In genomic region chr19:44007473-44007872, GRCh38 we compare ENCODE assay signal across 19 cellular contexts. TPM values are rescaled to one million over a fixed set of nuclear protein-coding genes. Genes with fewer than 3 reads are reported as not detected.
A peak's percentile ranks its signal among the peaks of the same experiment; 100 is the strongest.
DNase-seq lines count a peak whose midpoint lies in the region; ATAC-seq, FAIRE-seq and TF ChIP-seq lines count a peak whose summit lies in the region.
"Had no signal": no experiment of that assay in that cellular context is flagged by ENCODE, and none has a peak within 500 bp of the region (broad histone marks: within the 10 kb centered on the region; RNA-seq: fewer than 3 reads in every experiment).

No MANE protein-coding gene starts in this region.

- H3K27me3 ChIP-seq in HepG2 (ENCODE audit: control insufficient read depth in 1 of 2, insufficient read depth in 2 of 2, low read length in 2 of 2) (no peaks in the 10 kb centered on the region; a peak in 1 of 5 replicates), right lobe of liver (no peaks in the 10 kb centered on the region), esophagus muscularis mucosa (no peaks in the 10 kb centered on the region), subcutaneous abdominal adipose tissue (ENCODE audit: control insufficient read depth in 5 of 5, insufficient read depth in 4 of 5, low read length in 5 of 5) (no peaks in the 10 kb centered on the region)

- TF ChIP-seq EP300 in HepG2 (IDR thresholded peaks at IDR 0.05; ENCODE audit: low read depth in 2 of 2, low read length in 2 of 2) = no peak
- no peak for TF ChIP-seq EP300 in HepG2 (CRISPR knock-in tag; IDR thresholded peaks at IDR 0.05; ENCODE audit: borderline replicate concordance)
- TF ChIP-seq EP300 in esophagus muscularis mucosa (IDR thresholded peaks at IDR 0.05) = no peak

- BruUV-seq in HepG2 (replicated peaks; lab: Mats Ljungman, UMichigan) = no TSS peak

- intact Hi-C loops in HepG2 (cut with micrococcal nuclease; ENCODE audit: unreplicated experiment) = loop anchor here (10.0 kb wide), 2 partner anchors 67 to 107 kb away; partner anchors contain the start of genes ZNF225 and ZNF284
- intact Hi-C loops in right lobe of liver (cut with DNase I) = no loop called here
- intact Hi-C loops in esophagus muscularis mucosa (cut with DNase I) = loop anchor here (10.0 kb wide), 2 partner anchors 47 to 297 kb away; partner anchors contain the start of genes ZNF223 and ZNF235

- H3K9me3 ChIP-seq in HepG2 (ENCODE audit: low read length) = no peaks in the 10 kb centered on the region
- H3K9me3 ChIP-seq in right lobe of liver = peaks cover 0 to 38% (median 8%) of the 10 kb centered on the region in 4 donors
- H3K9me3 ChIP-seq in esophagus muscularis mucosa = peaks cover 11 to 68% (median 58%) of the 10 kb centered on the region in 4 donors
- peaks cover 42 to 64% (median 58%) of the 10 kb centered on the region in 5 donors for H3K9me3 ChIP-seq in subcutaneous abdominal adipose tissue (ENCODE audit: control insufficient read depth in 5 of 5, low read length in 5 of 5)
- peaks cover 16% of the 10 kb centered on the region for H3K9me3 ChIP-seq in T-helper 17 cell (ENCODE audit: control insufficient read depth, low read length, poor library complexity, severe bottlenecking)

- no peak overlapping the region for H2AFZ ChIP-seq in HepG2 (ENCODE audit: low read length)

- no peak for FAIRE-seq in HepG2 (lab: Jason Lieb, UNC)
- FAIRE-seq: G401.6, GM12891, GM19239, H1 had no signal

- peaks cover 5% of the 10 kb centered on the region for H3K4me1 Mint-ChIP-seq in T-helper 17 cell

- H3K4me1 ChIP-seq in HepG2 (ENCODE audit: insufficient read depth, low read length) (no peaks in the 10 kb centered on the region), right lobe of liver (peaks cover 0 to 8% (median 0%) of the 10 kb centered on the region in 4 donors), esophagus muscularis mucosa (peaks cover 8 to 13% (median 11%) of the 10 kb centered on the region in 4 donors), subcutaneous abdominal adipose tissue (ENCODE audit: control insufficient read depth in 5 of 5, insufficient read depth in 5 of 5, low read length in 5 of 5) (peaks cover 0 to 12% (median 11%) of the 10 kb centered on the region in 5 donors)

- TF ChIP-seq POLR2A in HepG2 (IDR thresholded peaks at IDR 0.05; ENCODE audit: insufficient read depth in 1 of 2, low read depth in 2 of 2, low read length in 2 of 2) (no peak), right lobe of liver (IDR thresholded peaks at IDR 0.05) (no peak), esophagus muscularis mucosa (IDR thresholded peaks at IDR 0.05; ENCODE audit: low read depth) (no peak)

- CTCF ChIA-PET in HepG2 (lab: Yijun Ruan, JAX; ENCODE audit: low intra/inter-chr PET ratio, low total read pairs) = no interaction called here

- TF ChIP-seq CTCF in HepG2 (CRISPR knock-in tag; IDR thresholded peaks at IDR 0.05) = no peak
- TF ChIP-seq CTCF in right lobe of liver (IDR thresholded peaks at IDR 0.05) = no peak
- TF ChIP-seq CTCF in esophagus muscularis mucosa (IDR thresholded peaks at IDR 0.05) = no peak

- H3K4me3 ChIP-seq in HepG2 (replicated peaks in 1 of 3; ENCODE audit: insufficient read depth in 1 of 3, low read depth in 2 of 3, low read length in 3 of 3) (no peak overlapping the region), right lobe of liver (no peak overlapping the region), esophagus muscularis mucosa (no peak overlapping the region), subcutaneous abdominal adipose tissue (ENCODE audit: low read depth in 1 of 5, low read length in 5 of 5) (peak overlapping the region in 3 of 5 donors; percentile 13 to 32 (median 17))

- peaks cover 2% of the 10 kb centered on the region for H3K79me2 ChIP-seq in HepG2 (ENCODE audit: insufficient read depth, low read length)

- H3K27ac Mint-ChIP-seq in T-helper 17 cell = no peak overlapping the region
- H3K27ac Mint-ChIP-seq: CD4-positive, CD25-positive, alpha-beta regulatory T cell; CD8-positive, alpha-beta memory T cell; H9 had no signal

- H3K36me3 Mint-ChIP-seq in T-helper 17 cell (ENCODE audit: low read depth) = peaks cover 18% of the 10 kb centered on the region

- H4K20me1 ChIP-seq in HepG2 (ENCODE audit: insufficient read depth, low read length) = no peaks in the 10 kb centered on the region

- in situ Hi-C loops in HepG2 (cut with HindIII; ENCODE audit: extremely low pct_ligation_motif_present, low pct_unique_long_range_greater_than_20kb) = no loop called here

- DNase-seq in HepG2 (ENCODE audit: low spot score) = no peak
- DNase-seq in right lobe of liver = no peak
- peak; percentile 68 for DNase-seq in esophagus muscularis mucosa (ENCODE audit: extremely low spot score)
- no peak for DNase-seq in T-helper 17 cell
- no peak for DNase-seq in 8988T
- DNase-seq: C1 segment of cervical spinal cord; CD4-positive, CD25-positive, alpha-beta regulatory T cell; CD8-positive, alpha-beta memory T cell; COR-L47; DMS 273 treated with DMSO at 0.1 percent for 48 hours; H9 had no signal

- TF ChIP-seq RAD21 in HepG2 (CRISPR knock-in tag; IDR thresholded peaks at IDR 0.05) = no peak

- no peak overlapping the region for H3K4me3 Mint-ChIP-seq in T-helper 17 cell
- H3K4me3 Mint-ChIP-seq: H9 had no signal

- H3K9ac ChIP-seq in HepG2 (ENCODE audit: insufficient read depth, low read depth, low read length) = no peak overlapping the region
- no peak overlapping the region for H3K9ac ChIP-seq in subcutaneous abdominal adipose tissue (ENCODE audit: low read length in 5 of 5)
- H3K9ac ChIP-seq: KMS-11 had no signal

- POLR2A ChIA-PET in HepG2 (lab: Yijun Ruan, JAX) = no interaction called here

- no peak for ATAC-seq in HepG2
- no peak for ATAC-seq in right lobe of liver
- ATAC-seq in T-helper 17 cell = no peak

- peaks cover 6 to 39% of the 10 kb centered on the region in 2 experiments for H3K36me3 ChIP-seq in HepG2 (replicated peaks in 1 of 2; ENCODE audit: control insufficient read depth in 1 of 2, insufficient read depth in 2 of 2, low read length in 2 of 2)
- H3K36me3 ChIP-seq in right lobe of liver = peaks cover 0 to 44% (median 26%) of the 10 kb centered on the region in 4 donors
- H3K36me3 ChIP-seq in esophagus muscularis mucosa = peaks cover 54 to 65% (median 59%) of the 10 kb centered on the region in 4 donors
- peaks cover 50 to 56% (median 54%) of the 10 kb centered on the region in 5 donors for H3K36me3 ChIP-seq in subcutaneous abdominal adipose tissue (ENCODE audit: control insufficient read depth in 5 of 5, insufficient read depth in 5 of 5, low read length in 5 of 5)

- no peak overlapping the region for H3K4me2 ChIP-seq in HepG2 (ENCODE audit: low read depth, low read length)
- H3K4me2 ChIP-seq: KMS-11 had no signal

- WGBS in HepG2 (ENCODE audit: low lambda C conversion rate) = 96% methylated on average over 6 of the region's 6 CpGs
- WGBS in right lobe of liver (ENCODE audit: insufficient coverage, low coverage, low lambda C conversion rate, missing lambda C conversion rate) = 100% methylated on average over 5 of the region's 6 CpGs
- WGBS in esophagus muscularis mucosa = 95% methylated on average over 6 of the region's 6 CpGs

- no peak overlapping the region for H3K27ac ChIP-seq in HepG2 (ENCODE audit: extremely low read length, insufficient read depth, low read length)
- H3K27ac ChIP-seq in right lobe of liver = no peak overlapping the region
- no peak overlapping the region for H3K27ac ChIP-seq in esophagus muscularis mucosa (replicated peaks in 1 of 4)
- no peak overlapping the region for H3K27ac ChIP-seq in subcutaneous abdominal adipose tissue (ENCODE audit: low read depth, low read length)
- H3K27ac ChIP-seq: 22Rv1, HL-60, KMS-11 had no signal

- H3K27me3 Mint-ChIP-seq in T-helper 17 cell = no peaks in the 10 kb centered on the region
- H3K27me3 Mint-ChIP-seq: CD4-positive, CD25-positive, alpha-beta regulatory T cell; CD8-positive, alpha-beta memory T cell had no signal

RNA-seq across cellular contexts. Expression of gene ZNF230, which starts 4.7 kb away (rescaled TPM):
- total RNA-seq in HepG2 (2016; rRNA removed; fragmentation: Illumina TruSeq; extraction: Trizol) = 5.5 and 6.0 TPM in 2 replicates
- total RNA-seq in HepG2 (2016; cell fraction: cytosol; rRNA removed; fragmentation: Illumina TruSeq; extraction: Trizol; ENCODE audit: low read depth) = 1.1 and 1.6 TPM in 2 replicates
- total RNA-seq in HepG2 (2016; cell fraction: insoluble cytoplasmic fraction; rRNA removed; fragmentation: Illumina TruSeq; extraction: Trizol) = 4.5 and 5.1 TPM in 2 replicates
- total RNA-seq in HepG2 (2016; cell fraction: membrane; rRNA removed; fragmentation: Illumina TruSeq; extraction: Trizol) = 2.8 and 3.3 TPM in 2 replicates
- total RNA-seq in HepG2 (2016; cell fraction: nucleus; rRNA removed; fragmentation: Illumina TruSeq; extraction: Trizol) = 5.5 and 6.0 TPM in 2 replicates
- polyA plus RNA-seq in HepG2 (2011; rRNA removed) = 2.4 TPM in 2 replicates
- polyA plus RNA-seq in HepG2 (2011; cell fraction: cytosol; rRNA removed) = 0.86 and 1.4 TPM in 2 replicates
- 2.3 and 3.8 TPM in 2 replicates for polyA plus RNA-seq in HepG2 (2011; cell fraction: nucleus; rRNA removed)
- 1.7 and 2.8 TPM in 2 replicates for polyA plus RNA-seq in HepG2 (2012)
- polyA plus RNA-seq in HepG2 (2016; cell fraction: cytosol; fragmentation: Illumina TruSeq; extraction: Trizol; ENCODE audit: low read depth) = 0.20 and 0.24 TPM in 2 replicates
- polyA plus RNA-seq in HepG2 (2016; cell fraction: insoluble cytoplasmic fraction; fragmentation: Illumina TruSeq; extraction: Trizol; ENCODE audit: low read depth) = 3.5 and 4.2 TPM in 2 replicates
- 0.80 and 1.0 TPM in 2 replicates for polyA plus RNA-seq in HepG2 (2016; cell fraction: membrane; fragmentation: Illumina TruSeq; extraction: Trizol; ENCODE audit: low read depth)
- 8.9 TPM in 2 replicates for polyA plus RNA-seq in HepG2 (2016; cell fraction: nucleus; fragmentation: Illumina TruSeq; extraction: Trizol; ENCODE audit: insufficient read depth, low read depth)
- 1.9 and 4.8 TPM in 2 replicates for polyA minus RNA-seq in HepG2 (2011; rRNA and poly(A)+ RNA removed; ENCODE audit: low replicate concordance)
- 1.1 and 2.4 TPM in 2 replicates for polyA minus RNA-seq in HepG2 (2011; cell fraction: cytosol; rRNA and poly(A)+ RNA removed)
- 4.6 and 5.7 TPM in 2 replicates for polyA minus RNA-seq in HepG2 (2011; cell fraction: nucleus; rRNA and poly(A)+ RNA removed)
- total RNA-seq in right lobe of liver = 1 to 10 TPM; 1.0 to 5.8 (median 1.8) TPM
- 1 to 10 TPM; 2.7 to 7.5 (median 3.5) TPM for total RNA-seq in esophagus muscularis mucosa
- total RNA-seq in T-helper 17 cell = 1 to 10 TPM; 2.0 to 2.6 TPM

RNA-seq across cellular contexts. Expression of gene ZNF222, which starts 17.7 kb away (rescaled TPM):
- total RNA-seq in HepG2 (2016; rRNA removed; fragmentation: Illumina TruSeq; extraction: Trizol) = 6.1 and 6.2 TPM in 2 replicates
- 3.1 and 3.3 TPM in 2 replicates for total RNA-seq in HepG2 (2016; cell fraction: cytosol; rRNA removed; fragmentation: Illumina TruSeq; extraction: Trizol; ENCODE audit: low read depth)
- total RNA-seq in HepG2 (2016; cell fraction: insoluble cytoplasmic fraction; rRNA removed; fragmentation: Illumina TruSeq; extraction: Trizol) = 6.0 and 7.2 TPM in 2 replicates
- total RNA-seq in HepG2 (2016; cell fraction: membrane; rRNA removed; fragmentation: Illumina TruSeq; extraction: Trizol) = 5.8 and 6.4 TPM in 2 replicates
- total RNA-seq in HepG2 (2016; cell fraction: nucleus; rRNA removed; fragmentation: Illumina TruSeq; extraction: Trizol) = 3.9 and 4.8 TPM in 2 replicates
- 2.2 TPM in 2 replicates for polyA plus RNA-seq in HepG2 (2011; rRNA removed)
- 1.1 and 3.2 TPM in 2 replicates for polyA plus RNA-seq in HepG2 (2011; cell fraction: cytosol; rRNA removed)
- polyA plus RNA-seq in HepG2 (2011; cell fraction: nucleus; rRNA removed) = 2.9 and 3.3 TPM in 2 replicates
- 2.9 and 3.4 TPM in 2 replicates for polyA plus RNA-seq in HepG2 (2012)
- 0.82 and 1.3 TPM in 2 replicates for polyA plus RNA-seq in HepG2 (2016; cell fraction: cytosol; fragmentation: Illumina TruSeq; extraction: Trizol; ENCODE audit: low read depth)
- 4.0 and 4.9 TPM in 2 replicates for polyA plus RNA-seq in HepG2 (2016; cell fraction: insoluble cytoplasmic fraction; fragmentation: Illumina TruSeq; extraction: Trizol; ENCODE audit: low read depth)
- 0.93 and 1.3 TPM in 2 replicates for polyA plus RNA-seq in HepG2 (2016; cell fraction: membrane; fragmentation: Illumina TruSeq; extraction: Trizol; ENCODE audit: low read depth)
- polyA plus RNA-seq in HepG2 (2016; cell fraction: nucleus; fragmentation: Illumina TruSeq; extraction: Trizol; ENCODE audit: insufficient read depth, low read depth) = 6.0 and 8.8 TPM in 2 replicates
- 1.6 and 3.2 TPM in 2 replicates for polyA minus RNA-seq in HepG2 (2011; rRNA and poly(A)+ RNA removed; ENCODE audit: low replicate concordance)
- polyA minus RNA-seq in HepG2 (2011; cell fraction: cytosol; rRNA and poly(A)+ RNA removed) = 1.1 and 1.3 TPM in 2 replicates
- polyA minus RNA-seq in HepG2 (2011; cell fraction: nucleus; rRNA and poly(A)+ RNA removed) = 4.0 and 7.8 TPM in 2 replicates
- total RNA-seq in right lobe of liver = 1 to 10 TPM in 5 of 6 experiments, under 1 TPM in 1; 0.87 to 1.8 (median 1.2) TPM
- 1 to 10 TPM; 1.2 to 3.8 (median 2.3) TPM for total RNA-seq in esophagus muscularis mucosa
- 1 to 10 TPM; 3.0 to 4.0 TPM for total RNA-seq in T-helper 17 cell

RNA-seq across cellular contexts. Expression of gene ZNF155, which starts 23.5 kb away (rescaled TPM):
- total RNA-seq in HepG2 (2016; rRNA removed; fragmentation: Illumina TruSeq; extraction: Trizol) (2.8 and 3.6 TPM in 2 replicates), right lobe of liver (1 to 10 TPM; 1.9 to 5.8 (median 3.1) TPM), esophagus muscularis mucosa (1 to 10 TPM; 5.3 to 6.2 (median 5.9) TPM), T-helper 17 cell (1 to 10 TPM; 3.5 to 4.3 TPM)
- total RNA-seq in HepG2 (2016; cell fraction: cytosol; rRNA removed; fragmentation: Illumina TruSeq; extraction: Trizol; ENCODE audit: low read depth) = 0.71 and 0.88 TPM in 2 replicates
- 2.6 and 3.2 TPM in 2 replicates for total RNA-seq in HepG2 (2016; cell fraction: insoluble cytoplasmic fraction; rRNA removed; fragmentation: Illumina TruSeq; extraction: Trizol)
- total RNA-seq in HepG2 (2016; cell fraction: membrane; rRNA removed; fragmentation: Illumina TruSeq; extraction: Trizol) = 1.9 and 2.9 TPM in 2 replicates
- total RNA-seq in HepG2 (2016; cell fraction: nucleus; rRNA removed; fragmentation: Illumina TruSeq; extraction: Trizol) = 4.7 and 4.9 TPM in 2 replicates
- polyA plus RNA-seq in HepG2 (2011; rRNA removed) = 2.3 and 2.5 TPM in 2 replicates
- 0.66 and 0.96 TPM in 2 replicates for polyA plus RNA-seq in HepG2 (2011; cell fraction: cytosol; rRNA removed)
- polyA plus RNA-seq in HepG2 (2011; cell fraction: nucleus; rRNA removed) = 2.4 and 3.5 TPM in 2 replicates
- polyA plus RNA-seq in HepG2 (2012) = 2.1 and 2.7 TPM in 2 replicates
- 0.25 and 0.43 TPM in 2 replicates for polyA plus RNA-seq in HepG2 (2016; cell fraction: cytosol; fragmentation: Illumina TruSeq; extraction: Trizol; ENCODE audit: low read depth)
- polyA plus RNA-seq in HepG2 (2016; cell fraction: insoluble cytoplasmic fraction; fragmentation: Illumina TruSeq; extraction: Trizol; ENCODE audit: low read depth) = 2.1 and 3.0 TPM in 2 replicates
- 0.54 and 0.83 TPM in 2 replicates for polyA plus RNA-seq in HepG2 (2016; cell fraction: membrane; fragmentation: Illumina TruSeq; extraction: Trizol; ENCODE audit: low read depth)
- 6.7 and 6.8 TPM in 2 replicates for polyA plus RNA-seq in HepG2 (2016; cell fraction: nucleus; fragmentation: Illumina TruSeq; extraction: Trizol; ENCODE audit: insufficient read depth, low read depth)
- 1.2 and 2.0 TPM in 2 replicates for polyA minus RNA-seq in HepG2 (2011; rRNA and poly(A)+ RNA removed; ENCODE audit: low replicate concordance)
- 0.88 and 1.8 TPM in 2 replicates for polyA minus RNA-seq in HepG2 (2011; cell fraction: cytosol; rRNA and poly(A)+ RNA removed)
- 5.2 and 9.3 TPM in 2 replicates for polyA minus RNA-seq in HepG2 (2011; cell fraction: nucleus; rRNA and poly(A)+ RNA removed)

RNA-seq across cellular contexts. Expression of gene ZNF223, which starts 44.4 kb away (rescaled TPM):
- total RNA-seq in HepG2 (2016; rRNA removed; fragmentation: Illumina TruSeq; extraction: Trizol) = 4.8 and 5.6 TPM in 2 replicates
- 0.61 and 0.79 TPM in 2 replicates for total RNA-seq in HepG2 (2016; cell fraction: cytosol; rRNA removed; fragmentation: Illumina TruSeq; extraction: Trizol; ENCODE audit: low read depth)
- 4.7 and 7.0 TPM in 2 replicates for total RNA-seq in HepG2 (2016; cell fraction: insoluble cytoplasmic fraction; rRNA removed; fragmentation: Illumina TruSeq; extraction: Trizol)
- 2.3 and 3.2 TPM in 2 replicates for total RNA-seq in HepG2 (2016; cell fraction: membrane; rRNA removed; fragmentation: Illumina TruSeq; extraction: Trizol)
- 4.8 and 4.9 TPM in 2 replicates for total RNA-seq in HepG2 (2016; cell fraction: nucleus; rRNA removed; fragmentation: Illumina TruSeq; extraction: Trizol)
- polyA plus RNA-seq in HepG2 (2011; rRNA removed) = 2.0 and 2.2 TPM in 2 replicates
- 0.64 and 1.9 TPM in 2 replicates for polyA plus RNA-seq in HepG2 (2011; cell fraction: cytosol; rRNA removed)
- polyA plus RNA-seq in HepG2 (2011; cell fraction: nucleus; rRNA removed) = 2.8 and 3.6 TPM in 2 replicates
- polyA plus RNA-seq in HepG2 (2012) = 2.2 and 2.8 TPM in 2 replicates
- 0.11 and 0.19 TPM in 2 replicates for polyA plus RNA-seq in HepG2 (2016; cell fraction: cytosol; fragmentation: Illumina TruSeq; extraction: Trizol; ENCODE audit: low read depth)
- polyA plus RNA-seq in HepG2 (2016; cell fraction: insoluble cytoplasmic fraction; fragmentation: Illumina TruSeq; extraction: Trizol; ENCODE audit: low read depth) = 2.9 and 3.7 TPM in 2 replicates
- 0.66 and 0.68 TPM in 2 replicates for polyA plus RNA-seq in HepG2 (2016; cell fraction: membrane; fragmentation: Illumina TruSeq; extraction: Trizol; ENCODE audit: low read depth)
- polyA plus RNA-seq in HepG2 (2016; cell fraction: nucleus; fragmentation: Illumina TruSeq; extraction: Trizol; ENCODE audit: insufficient read depth, low read depth) = 5.2 and 9.6 TPM in 2 replicates
- polyA minus RNA-seq in HepG2 (2011; rRNA and poly(A)+ RNA removed; ENCODE audit: low replicate concordance) = 0.87 and 2.0 TPM in 2 replicates
- 0.99 and 1.8 TPM in 2 replicates for polyA minus RNA-seq in HepG2 (2011; cell fraction: cytosol; rRNA and poly(A)+ RNA removed)
- polyA minus RNA-seq in HepG2 (2011; cell fraction: nucleus; rRNA and poly(A)+ RNA removed) = 4.5 and 11.2 TPM in 2 replicates
- 1 to 10 TPM in 5 of 6 experiments, under 1 TPM in 1; 0.80 to 2.4 (median 1.7) TPM for total RNA-seq in right lobe of liver
- 1 to 10 TPM in 3 of 4 donors, under 1 TPM in 1; 0.83 to 2.6 (median 2.5) TPM for total RNA-seq in esophagus muscularis mucosa
- total RNA-seq in T-helper 17 cell = 1 to 10 TPM in 1 of 2 donors, under 1 TPM in 1; 0.47 to 1.3 TPM

RNA-seq across cellular contexts. Expression of gene ZNF221, which starts 56.4 kb away (rescaled TPM):
- 3.4 and 4.5 TPM in 2 replicates for total RNA-seq in HepG2 (2016; rRNA removed; fragmentation: Illumina TruSeq; extraction: Trizol)
- 0.51 and 0.71 TPM in 2 replicates for total RNA-seq in HepG2 (2016; cell fraction: cytosol; rRNA removed; fragmentation: Illumina TruSeq; extraction: Trizol; ENCODE audit: low read depth)
- total RNA-seq in HepG2 (2016; cell fraction: insoluble cytoplasmic fraction; rRNA removed; fragmentation: Illumina TruSeq; extraction: Trizol) = 3.4 and 3.9 TPM in 2 replicates
- total RNA-seq in HepG2 (2016; cell fraction: membrane; rRNA removed; fragmentation: Illumina TruSeq; extraction: Trizol) = 1.6 and 1.7 TPM in 2 replicates
- 6.2 TPM in 2 replicates for total RNA-seq in HepG2 (2016; cell fraction: nucleus; rRNA removed; fragmentation: Illumina TruSeq; extraction: Trizol)
- 0.40 and 0.48 TPM in 2 replicates for polyA plus RNA-seq in HepG2 (2011; rRNA removed)
- 0.17 and 0.35 TPM in 2 replicates for polyA plus RNA-seq in HepG2 (2011; cell fraction: cytosol; rRNA removed)
- polyA plus RNA-seq in HepG2 (2011; cell fraction: nucleus; rRNA removed) = 1.0 and 2.0 TPM in 2 replicates
- 0.73 and 1.4 TPM in 2 replicates for polyA plus RNA-seq in HepG2 (2012)
- 0.12 TPM in 1 of 2 replicates, not detected in the other for polyA plus RNA-seq in HepG2 (2016; cell fraction: cytosol; fragmentation: Illumina TruSeq; extraction: Trizol; ENCODE audit: low read depth)
- polyA plus RNA-seq in HepG2 (2016; cell fraction: insoluble cytoplasmic fraction; fragmentation: Illumina TruSeq; extraction: Trizol; ENCODE audit: low read depth) = 0.53 and 0.87 TPM in 2 replicates
- not detected in 2 replicates for polyA plus RNA-seq in HepG2 (2016; cell fraction: membrane; fragmentation: Illumina TruSeq; extraction: Trizol; ENCODE audit: low read depth)
- 3.3 and 3.4 TPM in 2 replicates for polyA plus RNA-seq in HepG2 (2016; cell fraction: nucleus; fragmentation: Illumina TruSeq; extraction: Trizol; ENCODE audit: insufficient read depth, low read depth)
- polyA minus RNA-seq in HepG2 (2011; rRNA and poly(A)+ RNA removed; ENCODE audit: low replicate concordance) = 0.40 and 1.2 TPM in 2 replicates
- polyA minus RNA-seq in HepG2 (2011; cell fraction: cytosol; rRNA and poly(A)+ RNA removed) = 1.6 and 1.9 TPM in 2 replicates
- polyA minus RNA-seq in HepG2 (2011; cell fraction: nucleus; rRNA and poly(A)+ RNA removed) = 8.4 and 13.6 TPM in 2 replicates
- total RNA-seq in right lobe of liver = 1 to 10 TPM in 5 of 6 experiments, under 1 TPM in 1; 0.50 to 2.9 (median 1.6) TPM
- 1 to 10 TPM; 3.5 to 7.1 (median 5.2) TPM for total RNA-seq in esophagus muscularis mucosa
- under 1 TPM; 0.16 to 0.40 TPM for total RNA-seq in T-helper 17 cell

Comparison
In these comparisons a context has a peak if more than half of its experiments do, and no peak if none do; other contexts are left out.
1. intact Hi-C loops: an anchor here in HepG2 (10.0 kb wide) and esophagus muscularis mucosa (10.0 kb wide); none called in right lobe of liver.
2. H3K4me3 ChIP-seq: peak in subcutaneous abdominal adipose tissue (3 of 5); none in HepG2 (0 of 3), right lobe of liver (0 of 3) and esophagus muscularis mucosa (0 of 4).